In the genomic region with DNA sequence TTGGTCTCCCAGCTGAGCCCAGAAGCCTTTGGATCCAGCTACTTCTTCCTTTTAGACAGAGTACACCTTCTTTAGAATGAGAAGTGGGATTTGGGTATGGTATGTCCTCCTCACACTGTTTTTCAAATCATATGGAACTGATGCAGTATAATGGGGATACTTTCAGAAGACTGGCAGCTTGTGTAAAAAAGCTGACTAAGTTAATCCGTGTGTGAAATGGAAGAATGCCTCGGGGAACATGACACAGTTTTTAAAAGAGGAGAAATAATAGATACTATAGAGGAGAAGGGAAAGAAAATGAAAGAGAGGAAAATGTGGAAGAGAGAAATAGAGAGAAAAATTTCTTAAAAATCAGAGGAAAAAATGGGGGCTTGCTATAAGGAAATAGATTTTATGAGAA, we compare ENCODE assay signal across 39 cellular contexts. TPM values are rescaled to one million over a fixed set of nuclear protein-coding genes. Genes with fewer than 3 reads are reported as not detected.
"Had no signal": no experiment of that assay in that cellular context is flagged by ENCODE, and none has a peak within 500 bp of the region (broad histone marks: within the 10 kb centered on the region; RNA-seq: fewer than 3 reads in every experiment).

No MANE protein-coding gene starts in this region.

- H3K9me3 Mint-ChIP-seq: mesothelial cell of epicardium; naive B cell; natural killer cell treated with Interleukin-12 subunit alpha and Interleukin-12 subunit beta and Interleukin-15 and Interleukin-18, amount 100 ng/mL, for 72 hours; neural crest cell had no signal

- H3K4me3 Mint-ChIP-seq: mesothelial cell of epicardium; naive B cell; natural killer cell treated with Interleukin-12 subunit alpha and Interleukin-12 subunit beta and Interleukin-15 and Interleukin-18, amount 100 ng/mL, for 72 hours; neural crest cell; stimulated activated effector memory CD8-positive, alpha-beta T cell treated with anti-CD3 and anti-CD28 coated beads, Interleukin-12 subunit alpha, Interleukin-12 subunit beta, amount 100 ng/mL, for 72 hours had no signal

- H3K9me3 ChIP-seq: esophagus muscularis mucosa, heart right ventricle, left lung, mucosa of descending colon, neutrophil, pancreas, right atrium auricular region, sigmoid colon, stomach, thyroid gland, vagina had no signal

- H3K27me3 ChIP-seq: dorsolateral prefrontal cortex, esophagus muscularis mucosa, left lung, neutrophil, right atrium auricular region, sigmoid colon, stomach, thyroid gland, vagina had no signal

- H3K27ac Mint-ChIP-seq: mesothelial cell of epicardium; natural killer cell treated with Interleukin-12 subunit alpha and Interleukin-12 subunit beta and Interleukin-15 and Interleukin-18, amount 100 ng/mL, for 72 hours; stimulated activated effector memory CD8-positive, alpha-beta T cell treated with anti-CD3 and anti-CD28 coated beads, Interleukin-12 subunit alpha, Interleukin-12 subunit beta, amount 100 ng/mL, for 72 hours had no signal

- H3K4me3 ChIP-seq: esophagus muscularis mucosa, heart right ventricle, left lung, mucosa of descending colon, pancreas, right atrium auricular region, sigmoid colon, stomach, thyroid gland, vagina had no signal

- H3K4me1 Mint-ChIP-seq: mesothelial cell of epicardium; naive B cell; stimulated activated effector memory CD8-positive, alpha-beta T cell treated with anti-CD3 and anti-CD28 coated beads, Interleukin-12 subunit alpha, Interleukin-12 subunit beta, amount 100 ng/mL, for 72 hours had no signal

- FAIRE-seq: endothelial cell of umbilical vein, pancreas had no signal

- H3K36me3 ChIP-seq: esophagus muscularis mucosa, heart right ventricle, left lung, neutrophil, pancreas, right atrium auricular region, sigmoid colon, stomach, thyroid gland, vagina had no signal

- H3K36me3 Mint-ChIP-seq: mesothelial cell of epicardium; naive B cell; natural killer cell treated with Interleukin-12 subunit alpha and Interleukin-12 subunit beta and Interleukin-15 and Interleukin-18, amount 100 ng/mL, for 72 hours; stimulated activated effector memory CD8-positive, alpha-beta T cell treated with anti-CD3 and anti-CD28 coated beads, Interleukin-12 subunit alpha, Interleukin-12 subunit beta, amount 100 ng/mL, for 72 hours had no signal

- H3K4me1 ChIP-seq: foreskin keratinocyte, heart right ventricle, left lung, pancreas, right atrium auricular region, sigmoid colon, thyroid gland, vagina had no signal

- DNase-seq: effector CD8-positive, alpha-beta T cell; foreskin keratinocyte; glutamatergic neuron; heart right ventricle; hippocampal formation; left cardiac atrium; left lung; mesenchymal stem cell; mucosa of descending colon; naive B cell; pancreas; sigmoid colon; stimulated activated CD4-positive, alpha-beta T cell treated with anti-CD3 and anti-CD28 coated beads, Interleukin-2, amount 100 ng/mL, for 24 hours; stimulated activated CD4-positive, alpha-beta T cell treated with anti-CD3 and anti-CD28 coated beads, Interleukin-4, amount 100 ng/mL, for 24 hours; stimulated activated naive CD4-positive, alpha-beta T cell treated with Interleukin-2 at 50 U/mL for 16 hours; stomach; thyroid gland; trophoblast cell had no signal

- H3K27me3 Mint-ChIP-seq: natural killer cell treated with Interleukin-12 subunit alpha and Interleukin-12 subunit beta and Interleukin-15 and Interleukin-18, amount 100 ng/mL, for 72 hours had no signal

- ATAC-seq: heart right ventricle; left cardiac atrium; mucosa of descending colon; natural killer cell treated with Interleukin-12 subunit alpha and Interleukin-12 subunit beta and Interleukin-15 and Interleukin-18, amount 100 ng/mL, for 72 hours; stimulated activated effector memory CD8-positive, alpha-beta T cell treated with anti-CD3 and anti-CD28 coated beads, Interleukin-12 subunit alpha, Interleukin-12 subunit beta, amount 100 ng/mL, for 72 hours had no signal

- H3K27ac ChIP-seq: esophagus muscularis mucosa, foreskin keratinocyte, heart right ventricle, left lung, neutrophil, pancreas, right atrium auricular region, sigmoid colon, stomach, thyroid gland, vagina had no signal

RNA-seq across cellular contexts. Expression of a gene that starts 47.7 kb away (rescaled TPM):
- total RNA-seq: endothelial cell of umbilical vein; epithelial cell of proximal tubule; esophagus muscularis mucosa; fibroblast of lung; foreskin keratinocyte; heart right ventricle; kidney epithelial cell; left cardiac atrium; left lung; lower leg skin; lung microvascular endothelial cell; mesothelial cell of epicardium; mucosa of descending colon; natural killer cell treated with Interleukin-12 subunit alpha and Interleukin-12 subunit beta and Interleukin-15 and Interleukin-18, amount 100 ng/mL, for 72 hours; neural crest cell; omental fat pad; pancreas; posterior vena cava; pulmonary artery endothelial cell; right atrium auricular region; sigmoid colon; skeletal muscle tissue; stomach; subcutaneous adipose tissue; thyroid gland; ureter; vagina had no signal
- polyA plus RNA-seq: endothelial cell of umbilical vein, fibroblast of lung, foreskin keratinocyte, heart right ventricle, pancreas, sigmoid colon, stomach had no signal
